32 cellular contexts compared by ENCODE assay signal in the genomic region with DNA sequence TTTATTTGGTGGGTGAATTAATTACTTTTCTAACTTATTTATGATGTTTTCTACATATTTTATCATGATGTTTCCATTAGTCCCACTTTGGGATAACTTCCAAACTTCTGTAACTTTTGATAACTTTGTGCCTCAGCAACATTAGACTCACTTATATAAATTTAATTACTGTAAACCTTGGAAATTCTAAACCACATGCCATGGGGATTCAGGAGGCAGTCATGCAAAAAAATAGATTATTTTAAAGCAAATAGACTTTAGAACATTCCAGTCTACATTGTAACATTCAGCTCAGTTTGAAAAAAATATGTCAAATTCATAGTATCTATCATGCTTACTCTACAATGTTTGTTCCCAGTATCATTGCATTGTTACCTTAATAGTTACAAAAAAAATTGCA.
"Had no signal": no experiment of that assay in that cellular context is flagged by ENCODE, and none has a peak within 500 bp of the region (broad histone marks: within the 10 kb centered on the region; RNA-seq: fewer than 3 reads in every experiment).

No MANE protein-coding gene starts in this region.

- ATAC-seq: activated naive CD4-positive, alpha-beta T cell treated with anti-CD3 and anti-CD28 coated beads, Interleukin-2, amount 50 U/mL, for 72 hours; activated T-cell treated with anti-CD3 and anti-CD28 coated beads, Interleukin-2, amount 50 U/mL, for 72 hours; body of pancreas; effector memory CD8-positive, alpha-beta T cell; foreskin keratinocyte; gastrocnemius medialis; heart left ventricle; WTC11 had no signal

- H3K27ac ChIP-seq: body of pancreas, colonic mucosa, dorsolateral prefrontal cortex, esophagus muscularis mucosa, foreskin keratinocyte, gastrocnemius medialis, heart left ventricle, VCaP had no signal

- H3K9me3 ChIP-seq: body of pancreas, colonic mucosa, esophagus muscularis mucosa, gastrocnemius medialis, heart left ventricle had no signal

- H3K27me3 ChIP-seq: body of pancreas, colonic mucosa, dorsolateral prefrontal cortex, esophagus muscularis mucosa, foreskin keratinocyte, gastrocnemius medialis, heart left ventricle had no signal

- FAIRE-seq: astrocyte had no signal

- H3K4me3 ChIP-seq: body of pancreas, colonic mucosa, dorsolateral prefrontal cortex, esophagus muscularis mucosa, gastrocnemius medialis, heart left ventricle had no signal

- H3K36me3 ChIP-seq: colonic mucosa, esophagus muscularis mucosa, gastrocnemius medialis, heart left ventricle had no signal

- H3K4me1 ChIP-seq: body of pancreas, colonic mucosa, esophagus muscularis mucosa, foreskin keratinocyte, gastrocnemius medialis, heart left ventricle had no signal

- DNase-seq: activated CD4-positive, alpha-beta memory T cell treated with anti-CD3 and anti-CD28 coated beads, Interleukin-2, amount 10 ng/mL, durations not matched to agents 7 days and 5 days; activated CD4-positive, alpha-beta T cell treated with anti-CD3 and anti-CD28 coated beads for 1 hour; activated CD4-positive, alpha-beta T cell treated with anti-CD3 and anti-CD28 coated beads for 4 hours; activated CD4-positive, alpha-beta T cell treated with anti-CD3 and anti-CD28 coated beads, Interleukin-2, amount 10 ng/mL, durations not matched to agents 7 days and 5 days; activated CD4-positive, alpha-beta T cell treated with anti-CD3 and anti-CD28 coated beads, Interleukin-2, amount 50 U/mL, for 4 hours; activated CD8-positive, alpha-beta memory T cell treated with anti-CD3 and anti-CD28 coated beads, Interleukin-2, amount 50 U/mL, for 48 hours; activated gamma-delta T cell; activated naive CD4-positive, alpha-beta T cell; activated naive CD4-positive, alpha-beta T cell treated with anti-CD3 and anti-CD28 coated beads, Interleukin-2, amount 10 ng/mL, durations not matched to agents 7 days and 5 days; activated naive CD8-positive, alpha-beta T cell treated with anti-CD3 and anti-CD28 coated beads, Interleukin-2, amount 10 ng/mL, durations not matched to agents 7 days and 5 days; activated T-cell treated with anti-CD3 and anti-CD28 coated beads for 4 hours; activated T-cell treated with anti-CD3 and anti-CD28 coated beads, Interleukin-2, amount 50 U/mL, for 24 hours; activated T-cell treated with anti-CD3 and anti-CD28 coated beads, Interleukin-2, amount 50 U/mL, for 72 hours; amniotic stem cell; anterior cingulate cortex; body of pancreas; caudate nucleus; cerebellar nuclear complex; colonic mucosa; dorsolateral prefrontal cortex; effector memory CD8-positive, alpha-beta T cell; erythroblast; foreskin keratinocyte; gastrocnemius medialis; glutamatergic neuron; heart left ventricle; T-helper 2 cell had no signal
